Comparison of ENCODE assay signal across 1 cellular context in the genomic region with DNA sequence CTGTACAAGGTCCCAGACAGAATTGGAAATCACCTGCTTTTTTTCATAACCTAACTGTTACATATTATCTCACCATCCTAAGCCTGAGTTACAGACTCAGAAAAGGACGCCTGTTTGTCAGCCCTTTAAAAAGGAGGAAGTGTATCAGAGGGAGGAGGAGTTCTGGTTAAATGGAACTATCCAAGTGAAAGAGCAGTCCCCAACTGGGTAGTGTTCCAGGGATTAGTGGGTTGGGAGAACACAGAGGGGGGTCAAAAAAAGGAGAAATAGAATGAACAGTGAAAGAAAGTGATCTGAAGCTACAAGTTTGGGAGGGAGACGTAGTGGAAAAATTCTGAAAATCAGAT.
TF ChIP-seq lines count a peak whose summit lies in the region.

No MANE protein-coding gene starts in this region.

TF ChIP-seq in GM23338, 12 proteins besides CTCF, POLR2A, EP300 and RAD21 (continued from another document):
- TF ChIP-seq, protein P1, sequence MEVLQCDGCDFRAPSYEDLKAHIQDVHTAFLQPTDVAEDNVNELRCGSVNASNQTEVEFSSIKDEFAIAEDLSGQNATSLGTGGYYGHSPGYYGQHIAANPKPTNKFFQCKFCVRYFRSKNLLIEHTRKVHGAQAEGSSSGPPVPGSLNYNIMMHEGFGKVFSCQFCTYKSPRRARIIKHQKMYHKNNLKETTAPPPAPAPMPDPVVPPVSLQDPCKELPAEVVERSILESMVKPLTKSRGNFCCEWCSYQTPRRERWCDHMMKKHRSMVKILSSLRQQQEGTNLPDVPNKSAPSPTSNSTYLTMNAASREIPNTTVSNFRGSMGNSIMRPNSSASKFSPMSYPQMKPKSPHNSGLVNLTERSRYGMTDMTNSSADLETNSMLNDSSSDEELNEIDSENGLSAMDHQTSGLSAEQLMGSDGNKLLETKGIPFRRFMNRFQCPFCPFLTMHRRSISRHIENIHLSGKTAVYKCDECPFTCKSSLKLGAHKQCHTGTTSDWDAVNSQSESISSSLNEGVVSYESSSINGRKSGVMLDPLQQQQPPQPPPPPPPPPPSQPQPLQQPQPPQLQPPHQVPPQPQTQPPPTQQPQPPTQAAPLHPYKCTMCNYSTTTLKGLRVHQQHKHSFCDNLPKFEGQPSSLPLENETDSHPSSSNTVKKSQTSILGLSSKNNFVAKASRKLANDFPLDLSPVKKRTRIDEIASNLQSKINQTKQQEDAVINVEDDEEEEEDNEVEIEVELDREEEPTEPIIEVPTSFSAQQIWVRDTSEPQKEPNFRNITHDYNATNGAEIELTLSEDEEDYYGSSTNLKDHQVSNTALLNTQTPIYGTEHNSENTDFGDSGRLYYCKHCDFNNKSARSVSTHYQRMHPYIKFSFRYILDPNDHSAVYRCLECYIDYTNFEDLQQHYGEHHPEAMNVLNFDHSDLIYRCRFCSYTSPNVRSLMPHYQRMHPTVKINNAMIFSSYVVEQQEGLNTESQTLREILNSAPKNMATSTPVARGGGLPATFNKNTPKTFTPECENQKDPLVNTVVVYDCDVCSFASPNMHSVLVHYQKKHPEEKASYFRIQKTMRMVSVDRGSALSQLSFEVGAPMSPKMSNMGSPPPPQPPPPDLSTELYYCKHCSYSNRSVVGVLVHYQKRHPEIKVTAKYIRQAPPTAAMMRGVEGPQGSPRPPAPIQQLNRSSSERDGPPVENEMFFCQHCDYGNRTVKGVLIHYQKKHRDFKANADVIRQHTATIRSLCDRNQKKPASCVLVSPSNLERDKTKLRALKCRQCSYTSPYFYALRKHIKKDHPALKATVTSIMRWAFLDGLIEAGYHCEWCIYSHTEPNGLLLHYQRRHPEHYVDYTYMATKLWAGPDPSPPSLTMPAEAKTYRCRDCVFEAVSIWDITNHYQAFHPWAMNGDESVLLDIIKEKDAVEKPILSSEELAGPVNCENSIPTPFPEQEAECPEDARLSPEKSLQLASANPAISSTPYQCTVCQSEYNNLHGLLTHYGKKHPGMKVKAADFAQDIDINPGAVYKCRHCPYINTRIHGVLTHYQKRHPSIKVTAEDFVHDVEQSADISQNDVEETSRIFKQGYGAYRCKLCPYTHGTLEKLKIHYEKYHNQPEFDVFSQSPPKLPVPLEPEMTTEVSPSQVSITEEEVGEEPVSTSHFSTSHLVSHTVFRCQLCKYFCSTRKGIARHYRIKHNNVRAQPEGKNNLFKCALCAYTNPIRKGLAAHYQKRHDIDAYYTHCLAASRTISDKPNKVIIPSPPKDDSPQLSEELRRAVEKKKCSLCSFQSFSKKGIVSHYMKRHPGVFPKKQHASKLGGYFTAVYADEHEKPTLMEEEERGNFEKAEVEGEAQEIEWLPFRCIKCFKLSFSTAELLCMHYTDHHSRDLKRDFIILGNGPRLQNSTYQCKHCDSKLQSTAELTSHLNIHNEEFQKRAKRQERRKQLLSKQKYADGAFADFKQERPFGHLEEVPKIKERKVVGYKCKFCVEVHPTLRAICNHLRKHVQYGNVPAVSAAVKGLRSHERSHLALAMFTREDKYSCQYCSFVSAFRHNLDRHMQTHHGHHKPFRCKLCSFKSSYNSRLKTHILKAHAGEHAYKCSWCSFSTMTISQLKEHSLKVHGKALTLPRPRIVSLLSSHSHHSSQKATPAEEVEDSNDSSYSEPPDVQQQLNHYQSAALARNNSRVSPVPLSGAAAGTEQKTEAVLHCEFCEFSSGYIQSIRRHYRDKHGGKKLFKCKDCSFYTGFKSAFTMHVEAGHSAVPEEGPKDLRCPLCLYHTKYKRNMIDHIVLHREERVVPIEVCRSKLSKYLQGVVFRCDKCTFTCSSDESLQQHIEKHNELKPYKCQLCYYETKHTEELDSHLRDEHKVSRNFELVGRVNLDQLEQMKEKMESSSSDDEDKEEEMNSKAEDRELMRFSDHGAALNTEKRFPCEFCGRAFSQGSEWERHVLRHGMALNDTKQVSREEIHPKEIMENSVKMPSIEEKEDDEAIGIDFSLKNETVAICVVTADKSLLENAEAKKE (CRISPR knock-in tag; IDR thresholded peaks at IDR 0.05): no peak
- TF ChIP-seq EZH2 (IDR thresholded peaks at IDR 0.05; ENCODE audit: low read depth, unreplicated experiment) (no peak), ZNF114 (CRISPR knock-in tag; IDR thresholded peaks at IDR 0.05) (no peak), JUNB (IDR thresholded peaks at IDR 0.05; ENCODE audit: unreplicated experiment) (no peak)
- TF ChIP-seq, protein P2, sequence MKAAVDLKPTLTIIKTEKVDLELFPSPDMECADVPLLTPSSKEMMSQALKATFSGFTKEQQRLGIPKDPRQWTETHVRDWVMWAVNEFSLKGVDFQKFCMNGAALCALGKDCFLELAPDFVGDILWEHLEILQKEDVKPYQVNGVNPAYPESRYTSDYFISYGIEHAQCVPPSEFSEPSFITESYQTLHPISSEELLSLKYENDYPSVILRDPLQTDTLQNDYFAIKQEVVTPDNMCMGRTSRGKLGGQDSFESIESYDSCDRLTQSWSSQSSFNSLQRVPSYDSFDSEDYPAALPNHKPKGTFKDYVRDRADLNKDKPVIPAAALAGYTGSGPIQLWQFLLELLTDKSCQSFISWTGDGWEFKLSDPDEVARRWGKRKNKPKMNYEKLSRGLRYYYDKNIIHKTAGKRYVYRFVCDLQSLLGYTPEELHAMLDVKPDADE (IDR thresholded peaks at IDR 0.05): no peak
